Comparison of ENCODE assay signal across 8 cellular contexts in the genomic region with DNA sequence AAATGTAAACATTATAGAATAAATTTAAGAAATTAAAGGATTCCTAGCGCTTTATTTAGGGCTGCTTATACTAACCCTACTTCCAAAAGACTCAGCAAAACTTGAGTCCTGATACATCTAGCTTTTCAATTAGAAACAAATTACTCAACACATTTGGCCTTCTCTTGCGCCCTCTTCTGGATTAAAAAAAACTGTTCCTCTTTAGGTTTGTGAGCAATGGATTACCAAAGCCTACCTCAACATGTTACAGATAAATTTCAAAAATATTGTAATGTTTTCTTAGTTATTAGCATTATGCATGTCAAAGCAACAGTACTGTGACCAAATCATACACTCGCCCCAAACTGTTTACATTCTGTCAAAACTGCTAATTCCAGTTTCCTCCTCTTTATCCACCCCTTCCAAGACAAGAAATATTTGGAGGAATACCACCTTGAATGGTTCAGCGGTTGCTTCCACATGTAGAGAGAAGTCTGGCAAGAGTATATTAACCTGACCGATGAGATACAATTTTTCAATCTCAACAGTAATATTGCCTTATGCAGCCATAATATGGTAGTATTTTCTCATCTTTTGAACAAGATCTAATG. TPM values are rescaled to one million over a fixed set of nuclear protein-coding genes. Genes with fewer than 3 reads are reported as not detected.
DNase-seq lines count a peak whose midpoint lies in the region; ATAC-seq and TF ChIP-seq lines count a peak whose summit lies in the region.

No MANE protein-coding gene starts in this region.

- no peak for TF ChIP-seq EP300 in gastroesophageal sphincter (IDR thresholded peaks at IDR 0.05)

- H3K36me3 ChIP-seq in CD4-positive, alpha-beta memory T cell (ENCODE audit: insufficient read depth, low read length): peaks cover 16% of the 10 kb centered on the region
- H3K36me3 ChIP-seq in gastroesophageal sphincter: peaks cover 1 to 26% of the 10 kb centered on the region in 2 donors

- peak overlapping the region; percentile 36 to 63 for H3K4me3 ChIP-seq in CD4-positive, alpha-beta memory T cell (ENCODE audit: low read length in 2 of 2)
- peak overlapping the region; percentile 67 to 91 for H3K4me3 ChIP-seq in gastroesophageal sphincter

- peaks cover 69% of the 10 kb centered on the region for H3K4me1 ChIP-seq in CD4-positive, alpha-beta memory T cell (ENCODE audit: insufficient read depth, low read length)
- H3K4me1 ChIP-seq in gastroesophageal sphincter: peaks cover 0 to 67% (median 42%) of the 10 kb centered on the region in 3 donors

- H3K36me3 Mint-ChIP-seq in CD4-positive, alpha-beta memory T cell: peaks cover 29 to 51% of the 10 kb centered on the region in 2 donors
- H3K36me3 Mint-ChIP-seq in activated T-cell treated with anti-CD3 and anti-CD28 coated beads, Interleukin-2, amount 50 U/mL, for 72 hours (ENCODE audit: insufficient read depth in 2 of 2): peaks cover 9 to 44% of the 10 kb centered on the region in 2 donors
- H3K36me3 Mint-ChIP-seq in progenitor cell of endocrine pancreas (ENCODE audit: insufficient read depth): peaks cover 14% of the 10 kb centered on the region

- no peak for TF ChIP-seq POLR2A in gastroesophageal sphincter (IDR thresholded peaks at IDR 0.05)

- H3K9me3 ChIP-seq in CD4-positive, alpha-beta memory T cell (ENCODE audit: control insufficient read depth in 1 of 2, low read length in 2 of 2): no peaks in the 10 kb centered on the region
- H3K9me3 ChIP-seq in gastroesophageal sphincter: no peaks in the 10 kb centered on the region

- H3K27ac ChIP-seq in CD4-positive, alpha-beta memory T cell (ENCODE audit: low read depth, low read length): peak overlapping the region; percentile 77
- H3K27ac ChIP-seq in gastroesophageal sphincter: peak overlapping the region in 3 of 4 donors; percentile 96 to 99 (median 98)

- H3K27me3 ChIP-seq in CD4-positive, alpha-beta memory T cell (ENCODE audit: insufficient read depth, low read length): no peaks in the 10 kb centered on the region
- no peaks in the 10 kb centered on the region for H3K27me3 ChIP-seq in gastroesophageal sphincter

- 4 to 6% methylated on average over 5 of the region's 5 CpGs for WGBS in gastroesophageal sphincter (ENCODE audit: low coverage in 1 of 2), 2 donors

- peak; percentile 56 to 71 (median 68) for DNase-seq in CD4-positive, alpha-beta memory T cell
- peak; percentile 67 for DNase-seq in GM20000 (ENCODE audit: low spot score)
- DNase-seq in NCI-H446 treated with DMSO at 0.1 percent for 48 hours (lab: John Stamatoyannopoulos, UW): peak; percentile 26
- DNase-seq in activated T-cell treated with anti-CD3 and anti-CD28 coated beads, Interleukin-2, amount 50 U/mL, for 72 hours: peak; percentile 23 to 50
- no peak for DNase-seq in progenitor cell of endocrine pancreas (ENCODE audit: low spot score, unreplicated experiment)
- no peak for DNase-seq in activated CD8-positive, alpha-beta memory T cell treated with anti-CD3 and anti-CD28 coated beads for 24 hours

- POLR2A ChIA-PET in CD4-positive, alpha-beta memory T cell (lab: Charles Lee; ENCODE audit: partially characterized antibody): interaction anchor here (0.7 to 2.2 kb wide), 14 partner anchors 10 to 431 kb away, joined by 3 to 13 read pairs (median 4); no protein-coding TSS in a partner anchor

- H3K4me1 Mint-ChIP-seq in CD4-positive, alpha-beta memory T cell: peaks cover 41 to 79% (median 59%) of the 10 kb centered on the region in 4 donors
- H3K4me1 Mint-ChIP-seq in activated T-cell treated with anti-CD3 and anti-CD28 coated beads, Interleukin-2, amount 50 U/mL, for 72 hours (ENCODE audit: low read depth): peaks cover 72% of the 10 kb centered on the region
- peaks cover 29% of the 10 kb centered on the region for H3K4me1 Mint-ChIP-seq in progenitor cell of endocrine pancreas (ENCODE audit: low read depth)

- peak overlapping the region; percentile 86 to 99 (median 90) for H3K27ac Mint-ChIP-seq in CD4-positive, alpha-beta memory T cell
- peak overlapping the region; percentile 99 for H3K27ac Mint-ChIP-seq in activated T-cell treated with anti-CD3 and anti-CD28 coated beads, Interleukin-2, amount 50 U/mL, for 72 hours
- H3K27ac Mint-ChIP-seq in progenitor cell of endocrine pancreas: peak overlapping the region; percentile 78

- ATAC-seq in activated T-cell treated with anti-CD3 and anti-CD28 coated beads, Interleukin-2, amount 50 U/mL, for 72 hours (replicated peaks in 1 of 2): no peak
- ATAC-seq in gastroesophageal sphincter: no peak
- ATAC-seq in HG02885 (IDR thresholded peaks at IDR 0.05; ENCODE audit: poor library complexity, unreplicated experiment): no peak

- TF ChIP-seq CTCF in GM20000 (IDR thresholded peaks at IDR 0.05; ENCODE audit: extremely low read depth, missing control alignments) (peak; percentile 45), gastroesophageal sphincter (IDR thresholded peaks at IDR 0.05) (peak; percentile 60 to 82 (median 76)), progenitor cell of endocrine pancreas (IDR thresholded peaks at IDR 0.05; ENCODE audit: unreplicated experiment) (peak; percentile 72)

- no peaks in the 10 kb centered on the region for H3K27me3 Mint-ChIP-seq in CD4-positive, alpha-beta memory T cell
- no peaks in the 10 kb centered on the region for H3K27me3 Mint-ChIP-seq in activated T-cell treated with anti-CD3 and anti-CD28 coated beads, Interleukin-2, amount 50 U/mL, for 72 hours (ENCODE audit: low read depth)
- no peaks in the 10 kb centered on the region for H3K27me3 Mint-ChIP-seq in progenitor cell of endocrine pancreas

- intact Hi-C loops in CD4-positive, alpha-beta memory T cell (cut with micrococcal nuclease): loop anchor here (1.0 to 10.0 kb wide), 4 partner anchors 142 to 566 kb away; partner anchors contain the start of genes ABHD15, NEK8, TLCD1 and TP53I13

- H3K9me3 Mint-ChIP-seq in CD4-positive, alpha-beta memory T cell: peaks cover 0 to 4% (median 0%) of the 10 kb centered on the region in 8 donors
- H3K9me3 Mint-ChIP-seq in activated T-cell treated with anti-CD3 and anti-CD28 coated beads, Interleukin-2, amount 50 U/mL, for 72 hours: no peaks in the 10 kb centered on the region
- no peaks in the 10 kb centered on the region for H3K9me3 Mint-ChIP-seq in progenitor cell of endocrine pancreas (ENCODE audit: low read depth)

- H3K4me3 Mint-ChIP-seq in CD4-positive, alpha-beta memory T cell: peak overlapping the region; percentile 81 to 93 (median 88)
- H3K4me3 Mint-ChIP-seq in activated T-cell treated with anti-CD3 and anti-CD28 coated beads, Interleukin-2, amount 50 U/mL, for 72 hours: peak overlapping the region; percentile 88 to 98
- peak overlapping the region; percentile 88 for H3K4me3 Mint-ChIP-seq in progenitor cell of endocrine pancreas (ENCODE audit: low read depth)

- CTCF ChIA-PET in CD4-positive, alpha-beta memory T cell (lab: Charles Lee; ENCODE audit: partially characterized antibody): interaction anchor here (0.7 to 3.0 kb wide), 12 partner anchors 12 to 174 kb away, joined by 3 to 17 read pairs (median 5); no protein-coding TSS in a partner anchor

RNA-seq across cellular contexts. Expression of gene NUFIP2, which starts 2.7 kb away (rescaled TPM):
- 10 to 100 TPM; 77.5 to 85.1 TPM for total RNA-seq in CD4-positive, alpha-beta memory T cell
- 10 to 100 TPM; 11.5 to 15.6 TPM for polyA plus RNA-seq in CD4-positive, alpha-beta memory T cell
- total RNA-seq in activated T-cell treated with anti-CD3 and anti-CD28 coated beads, Interleukin-2, amount 50 U/mL, for 72 hours: 10 to 100 TPM; 72.9 to 74.3 TPM
- total RNA-seq in gastroesophageal sphincter (10 to 100 TPM; 29.1 to 36.3 (median 33.8) TPM), progenitor cell of endocrine pancreas (50.8 and 52.8 TPM in 2 replicates)

RNA-seq across cellular contexts. Expression of gene CRYBA1, which starts 44.6 kb away (rescaled TPM):
- total RNA-seq in CD4-positive, alpha-beta memory T cell: not detected
- not detected for polyA plus RNA-seq in CD4-positive, alpha-beta memory T cell
- total RNA-seq in activated T-cell treated with anti-CD3 and anti-CD28 coated beads, Interleukin-2, amount 50 U/mL, for 72 hours: not detected
- total RNA-seq in gastroesophageal sphincter: not detected
- total RNA-seq in progenitor cell of endocrine pancreas: not detected in 2 replicates

Comparison
In these comparisons a context has a peak if more than half of its experiments do, and no peak if none do; other contexts are left out.
1. DNase-seq: peak in CD4-positive, alpha-beta memory T cell (5 of 5), GM20000 (single experiment), NCI-H446 treated with DMSO at 0.1 percent for 48 hours (single experiment) and activated T-cell treated with anti-CD3 and anti-CD28 coated beads, Interleukin-2, amount 50 U/mL, for 72 hours (2 of 2); none in progenitor cell of endocrine pancreas (single experiment) and activated CD8-positive, alpha-beta memory T cell treated with anti-CD3 and anti-CD28 coated beads for 24 hours (single experiment).
2. Peak in every context shown above with its lines, with median percentiles within 50 percentile points of each other: H3K27ac Mint-ChIP-seq, H3K4me3 Mint-ChIP-seq and CTCF ChIP-seq.